8 cellular contexts compared by ENCODE assay signal in genomic region chr20:51220293-51220706, GRCh38.
DNase-seq lines count a peak whose midpoint lies in the region; ATAC-seq, FAIRE-seq and TF ChIP-seq lines count a peak whose summit lies in the region.

No MANE protein-coding gene starts in this region.

- CTCF ChIA-PET in RWPE1 (lab: Yijun Ruan, JAX) = interaction anchor here (0.6 to 2.2 kb wide), 5 partner anchors 8 to 276 kb away, joined by 3 to 11 read pairs (median 3); no protein-coding TSS in a partner anchor
- CTCF ChIA-PET in activated naive CD4-positive, alpha-beta T cell treated with anti-CD3 and anti-CD28 coated beads, Interleukin-2, amount 10 ng/mL, durations not matched to agents 7 days and 5 days (lab: Charles Lee) = interaction anchor here (0.7 to 1.8 kb wide), 6 partner anchors 20 to 233 kb away, joined by 3 to 6 read pairs (median 4); no protein-coding TSS in a partner anchor

- 32% methylated on average over 15 of the region's 15 CpGs for WGBS in hepatocyte (ENCODE audit: low lambda C conversion rate, missing lambda C conversion rate)

- H3K27ac Mint-ChIP-seq in activated naive CD4-positive, alpha-beta T cell treated with anti-CD3 and anti-CD28 coated beads, Interleukin-2, amount 10 ng/mL, durations not matched to agents 7 days and 5 days = no peak overlapping the region

- peaks cover 15% of the 10 kb centered on the region for H3K27me3 ChIP-seq in hepatocyte

- no peak overlapping the region for H2AFZ ChIP-seq in hepatocyte

- DNase-seq in GM12891 (ENCODE audit: insufficient read length, low spot score) (peak; percentile 38), RWPE1 (ENCODE audit: low spot score) (peak; percentile 77), hepatocyte (ENCODE audit: low spot score) (peak; percentile 22)
- peak; percentile 67 for DNase-seq in activated naive CD4-positive, alpha-beta T cell treated with anti-CD3 and anti-CD28 coated beads, Interleukin-2, amount 10 ng/mL, durations not matched to agents 7 days and 5 days
- peak; percentile 66 to 74 for DNase-seq in stimulated activated CD4-positive, alpha-beta T cell treated with anti-CD3 and anti-CD28 coated beads, Interleukin-2, amount 100 ng/mL, for 48 hours

- POLR2A ChIA-PET in RWPE1 (lab: Yijun Ruan, JAX; ENCODE audit: low non-redundant PET) = no interaction called here

- no peak for ATAC-seq in HG02938 (IDR thresholded peaks at IDR 0.05; ENCODE audit: unreplicated experiment)
- ATAC-seq in GM21360 (IDR thresholded peaks at IDR 0.05; ENCODE audit: unreplicated experiment) = no peak
- no peak for ATAC-seq in HG02973 (IDR thresholded peaks at IDR 0.05; ENCODE audit: unreplicated experiment)

- peaks cover 15% of the 10 kb centered on the region for H3K9me3 Mint-ChIP-seq in activated naive CD4-positive, alpha-beta T cell treated with anti-CD3 and anti-CD28 coated beads, Interleukin-2, amount 10 ng/mL, durations not matched to agents 7 days and 5 days

- H3K4me2 ChIP-seq in hepatocyte = peak overlapping the region; percentile 31

- TF ChIP-seq POLR2A in GM12891 (IDR thresholded peaks at IDR 0.05; ENCODE audit: low read depth, low read length) = no peak

- H3K27ac ChIP-seq in RWPE1 (no peak overlapping the region), hepatocyte (no peak overlapping the region)

- H3K27me3 Mint-ChIP-seq in activated naive CD4-positive, alpha-beta T cell treated with anti-CD3 and anti-CD28 coated beads, Interleukin-2, amount 10 ng/mL, durations not matched to agents 7 days and 5 days = peaks cover 54% of the 10 kb centered on the region

- no peaks in the 10 kb centered on the region for H4K20me1 ChIP-seq in hepatocyte (ENCODE audit: insufficient read depth, poor library complexity, severe bottlenecking)

- no peaks in the 10 kb centered on the region for H3K36me3 ChIP-seq in hepatocyte (replicated peaks; ENCODE audit: insufficient read depth, low read depth)

- no peak overlapping the region for H3K4me3 Mint-ChIP-seq in activated naive CD4-positive, alpha-beta T cell treated with anti-CD3 and anti-CD28 coated beads, Interleukin-2, amount 10 ng/mL, durations not matched to agents 7 days and 5 days

- H3K36me3 Mint-ChIP-seq in activated naive CD4-positive, alpha-beta T cell treated with anti-CD3 and anti-CD28 coated beads, Interleukin-2, amount 10 ng/mL, durations not matched to agents 7 days and 5 days = no peaks in the 10 kb centered on the region

- no peak overlapping the region for H3K4me3 ChIP-seq in hepatocyte

- peak; percentile 56 for FAIRE-seq in GM12891 (lab: Jason Lieb, UNC)

- no peaks in the 10 kb centered on the region for H3K9me2 ChIP-seq in hepatocyte (replicated peaks; ENCODE audit: insufficient read depth)

- no peaks in the 10 kb centered on the region for H3K4me1 ChIP-seq in hepatocyte (ENCODE audit: insufficient read depth)

- TF ChIP-seq CTCF in RWPE1 (conservative IDR thresholded peaks at IDR 0.05; ENCODE audit: low read depth) (peak; percentile 96), hepatocyte (IDR thresholded peaks at IDR 0.05; ENCODE audit: poor library complexity) (peak; percentile 57)

- H3K4me1 Mint-ChIP-seq in activated naive CD4-positive, alpha-beta T cell treated with anti-CD3 and anti-CD28 coated beads, Interleukin-2, amount 10 ng/mL, durations not matched to agents 7 days and 5 days = peaks cover 11% of the 10 kb centered on the region

- no peaks in the 10 kb centered on the region for H3K9me3 ChIP-seq in hepatocyte (ENCODE audit: low read depth)

- H3K79me2 ChIP-seq in hepatocyte = no peaks in the 10 kb centered on the region

TF ChIP-seq in GM12891, 5 proteins besides CTCF, POLR2A, EP300 and RAD21:
- TF ChIP-seq SPI1 (IDR thresholded peaks at IDR 0.05; ENCODE audit: low read depth, low read length) = no peak
- no peak for TF ChIP-seq TAF1 (IDR thresholded peaks at IDR 0.05; ENCODE audit: low read depth, low read length)
- no peak for TF ChIP-seq PAX5 (IDR thresholded peaks at IDR 0.05; ENCODE audit: insufficient read depth, low read length, severe bottlenecking)
- TF ChIP-seq POLR2AphosphoS5 (IDR thresholded peaks at IDR 0.05; ENCODE audit: low read depth, low read length) = no peak
- no peak for TF ChIP-seq POU2F2 (IDR thresholded peaks at IDR 0.05; ENCODE audit: low read depth, low read length)

Comparison
In these comparisons a context has a peak if more than half of its experiments do, and no peak if none do; other contexts are left out.
1. DNase-seq: peak in every context shown above with its lines; median percentile 77 in RWPE1; 70 in stimulated activated CD4-positive, alpha-beta T cell treated with anti-CD3 and anti-CD28 coated beads, Interleukin-2, amount 100 ng/mL, for 48 hours; 67 in activated naive CD4-positive, alpha-beta T cell treated with anti-CD3 and anti-CD28 coated beads, Interleukin-2, amount 10 ng/mL, durations not matched to agents 7 days and 5 days; 38 in GM12891; 22 in hepatocyte.